Comparison of ENCODE assay signal across 13 cellular contexts in the genomic region with DNA sequence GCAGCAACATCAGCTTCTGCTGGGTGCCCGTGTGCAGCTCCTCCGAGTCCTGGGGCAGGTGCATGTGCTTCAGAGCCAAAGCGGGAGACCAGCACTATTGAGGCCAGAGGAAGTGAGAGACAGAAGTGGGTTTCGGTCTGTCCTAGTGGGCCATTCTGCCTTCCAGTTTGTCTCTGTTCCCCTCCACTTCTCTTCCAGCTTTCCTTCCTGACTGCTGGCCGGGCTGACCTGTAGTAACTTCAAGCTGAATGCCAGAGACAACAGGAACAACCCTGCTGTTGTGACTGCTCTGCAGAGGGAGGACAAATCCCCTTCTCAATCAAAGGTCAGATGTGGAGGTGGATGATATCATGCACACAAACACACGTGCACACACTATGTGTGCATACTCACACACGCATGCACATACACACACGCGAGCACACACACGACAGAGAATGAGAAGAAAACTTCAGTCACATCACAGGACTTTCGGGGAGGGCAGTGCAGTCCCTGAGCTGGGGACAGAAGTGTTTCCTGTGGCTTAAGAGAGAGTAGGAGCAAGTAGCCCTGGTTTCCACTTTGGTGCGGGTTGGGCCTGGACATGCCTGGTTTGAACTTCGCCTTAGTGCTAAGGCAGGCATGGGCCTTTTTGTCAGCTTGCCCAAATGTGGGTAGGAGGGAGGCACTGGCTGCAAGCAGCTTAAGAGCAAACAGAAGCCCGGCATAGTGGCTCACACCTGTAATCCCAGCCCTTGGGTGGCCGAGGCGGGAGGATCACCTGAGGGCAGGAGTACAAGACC. TPM values are rescaled to one million over a fixed set of nuclear protein-coding genes. Genes with fewer than 3 reads are reported as not detected.
DNase-seq lines count a peak whose midpoint lies in the region; ATAC-seq and TF ChIP-seq lines count a peak whose summit lies in the region.
"Not testable (repeated sequence)": the region's sequence is repeated elsewhere in the genome, so short reads cannot be mapped to it uniquely, and the experiment has no call there.
"Had no signal": no experiment of that assay in that cellular context is flagged by ENCODE, and none has a peak within 500 bp of the region (broad histone marks: within the 10 kb centered on the region; RNA-seq: fewer than 3 reads in every experiment).

No MANE protein-coding gene starts in this region.

- not testable (repeated sequence) for H3K4me1 ChIP-seq in mammary epithelial cell (ENCODE audit: insufficient read depth, low read length); transverse colon

- not testable (repeated sequence) for H3K4me2 ChIP-seq in mammary epithelial cell (ENCODE audit: insufficient read depth, low read depth, low read length)

- H3K4me3 ChIP-seq in mammary epithelial cell (replicated peaks in 1 of 3; ENCODE audit: insufficient read depth in 1 of 3, low read depth in 2 of 3, low read length in 3 of 3); transverse colon: not testable (repeated sequence)

- TF ChIP-seq EP300 in transverse colon (IDR thresholded peaks at IDR 0.05; ENCODE audit: low read depth): not testable (repeated sequence)

- TF ChIP-seq POLR2A in transverse colon (IDR thresholded peaks at IDR 0.05): not testable (repeated sequence)

- not testable (repeated sequence) for H3K9me3 ChIP-seq in mammary epithelial cell (replicated peaks; ENCODE audit: insufficient read depth, low read length); transverse colon

- CTCF ChIA-PET in RWPE1 (lab: Yijun Ruan, JAX); mammary epithelial cell (lab: Charles Lee; ENCODE audit: low non-redundant PET): not testable (repeated sequence)

- not testable (repeated sequence) for TF ChIP-seq CTCF in RWPE1 (conservative IDR thresholded peaks at IDR 0.05; ENCODE audit: low read depth); mammary epithelial cell (conservative IDR thresholded peaks at IDR 0.05 in 1 of 2, IDR thresholded peaks at IDR 0.05 in 1 of 2; ENCODE audit: extremely low read depth in 1 of 2, insufficient read depth in 1 of 2, low read depth in 1 of 2, low read length in 2 of 2); transverse colon (IDR thresholded peaks at IDR 0.05)

- H2AFZ ChIP-seq in mammary epithelial cell (ENCODE audit: low read depth, low read length): peak overlapping the region; percentile 7

- in situ Hi-C loops in mammary epithelial cell (cut with MboI; ENCODE audit: low sequenced_read_pairs in 2 of 2); transverse colon (cut with MboI; ENCODE audit: low pct_ligation_motif_present in 1 of 4, low pct_unique_long_range_greater_than_20kb in 1 of 4, low sequenced_read_pairs in 3 of 4): not testable (repeated sequence)

- H3K27me3 ChIP-seq in mammary epithelial cell (ENCODE audit: insufficient read depth, low read length); transverse colon: not testable (repeated sequence)

- POLR2A ChIA-PET in RWPE1 (lab: Yijun Ruan, JAX; ENCODE audit: low non-redundant PET): interaction anchor here (0.6 kb wide), 1 partner anchor 269 kb away, joined by 5 read pairs; no protein-coding TSS in a partner anchor

- 84% methylated on average over 11 of the region's 16 CpGs for WGBS in mammary epithelial cell (ENCODE audit: low coverage, missing lambda C conversion rate)
- WGBS in transverse colon (ENCODE audit: low coverage in 1 of 2), 2 donors: 80 to 84% methylated on average over 10 to 14 of the region's 16 CpGs

- H3K79me2 ChIP-seq in mammary epithelial cell (ENCODE audit: insufficient read depth, low read length): peaks cover 11% of the 10 kb centered on the region

- ATAC-seq in GM18502 (IDR thresholded peaks at IDR 0.05; ENCODE audit: poor library complexity, unreplicated experiment) (peak; percentile 80), GM19372 (IDR thresholded peaks at IDR 0.05; ENCODE audit: low read depth, unreplicated experiment) (peak; percentile 90), GM21717 (IDR thresholded peaks at IDR 0.05; ENCODE audit: unreplicated experiment) (peak; percentile 90), HG02943 (IDR thresholded peaks at IDR 0.05; ENCODE audit: low read depth, unreplicated experiment) (peak; percentile 87), HG03378 (IDR thresholded peaks at IDR 0.05; ENCODE audit: unreplicated experiment) (peak; percentile 75)

- not testable (repeated sequence) for BruUV-seq in mammary epithelial cell (replicated peaks; lab: Mats Ljungman, UMichigan)

- intact Hi-C loops in mammary epithelial cell (cut with micrococcal nuclease); transverse colon (cut with DNase I; ENCODE audit: low total_unique reads): not testable (repeated sequence)

- H4K20me1 ChIP-seq in mammary epithelial cell (ENCODE audit: insufficient read depth, low read length): not testable (repeated sequence)

- not testable (repeated sequence) for H3K9ac ChIP-seq in mammary epithelial cell (ENCODE audit: insufficient read depth, low read length)

- dilution Hi-C loops in mammary epithelial cell (cut with HindIII; ENCODE audit: low sequenced_read_pairs): not testable (repeated sequence)

- H3K27ac ChIP-seq in RWPE1: peak overlapping the region; percentile 48
- H3K27ac ChIP-seq in mammary epithelial cell (ENCODE audit: insufficient read depth, low read depth, low read length); transverse colon: not testable (repeated sequence)

- peaks cover 15% of the 10 kb centered on the region for H3K36me3 ChIP-seq in mammary epithelial cell (ENCODE audit: insufficient read depth, low read length)
- peaks cover 0 to 22% (median 10%) of the 10 kb centered on the region in 4 donors for H3K36me3 ChIP-seq in transverse colon

- not testable (repeated sequence) for DNase-seq in RWPE1 (ENCODE audit: low spot score); mammary epithelial cell
- DNase-seq in transverse colon: peak; percentile 37

RNA-seq across cellular contexts. Expression of gene DCLRE1C, which starts 11.6 kb away (rescaled TPM):
- total RNA-seq in mammary epithelial cell: 1 to 10 TPM; 8.8 to 9.6 TPM
- polyA plus RNA-seq in mammary epithelial cell: 4.2 TPM
- polyA minus RNA-seq in mammary epithelial cell: 4.3 TPM
- 10 to 100 TPM in 3 of 4 donors, 1 to 10 TPM in 1; 10.0 to 61.3 (median 13.8) TPM for total RNA-seq in transverse colon

RNA-seq across cellular contexts. Expression of gene MEIG1, which starts 16.9 kb away (rescaled TPM):
- total RNA-seq in mammary epithelial cell (under 1 TPM in 1 of 2 donors, not detected in 1; 0.68 TPM), transverse colon (not detected)
- not detected for polyA plus RNA-seq in mammary epithelial cell
- not detected for polyA minus RNA-seq in mammary epithelial cell
- total RNA-seq: frontal cortex, left ventricle myocardium inferior, SK-MEL-5, skeletal muscle tissue, tibial nerve had no signal
